Comparison of ENCODE assay signal across 11 cellular contexts in genomic region chr22:43800970-43801369, GRCh38. TPM values are rescaled to one million over a fixed set of nuclear protein-coding genes. Genes with fewer than 3 reads are reported as not detected.
"Had no signal": no experiment of that assay in that cellular context is flagged by ENCODE, and none has a peak within 500 bp of the region (broad histone marks: within the 10 kb centered on the region; RNA-seq: fewer than 3 reads in every experiment).

No MANE protein-coding gene starts in this region.

- FAIRE-seq: HepG2 had no signal

- H3K9me3 ChIP-seq: HAP-1 had no signal

- ATAC-seq: HCT116, HepG2 had no signal

- H3K9ac ChIP-seq: GM23248, KMS-11 had no signal

- H3K36me3 ChIP-seq: HAP-1 had no signal

- H3K27ac ChIP-seq: GM23248, HL-60, KMS-11 had no signal

- H3K4me2 ChIP-seq: KMS-11 had no signal

- H2AFZ ChIP-seq: GM23248 had no signal

- H3K4me1 ChIP-seq: HAP-1 had no signal

- H3K4me3 ChIP-seq: GM23248, HAP-1 had no signal

- DNase-seq: GM23248, GOT3, H7, KBM-7 had no signal

RNA-seq across cellular contexts. Expression of gene EFCAB6, which starts 11.1 kb away (rescaled TPM):
- total RNA-seq: HepG2, HT1080 had no signal
- polyA plus RNA-seq: HepG2, IgD-negative memory B cell had no signal
